Comparison of ENCODE assay signal across 11 cellular contexts in genomic region chr5:65062684-65063083, GRCh38.
DNase-seq lines count a peak whose midpoint lies in the region; ATAC-seq, FAIRE-seq and TF ChIP-seq lines count a peak whose summit lies in the region.
"Had no signal": no experiment of that assay in that cellular context is flagged by ENCODE, and none has a peak within 500 bp of the region (broad histone marks: within the 10 kb centered on the region; RNA-seq: fewer than 3 reads in every experiment).

No MANE protein-coding gene starts in this region.

- WGBS in A549 (ENCODE audit: missing lambda C conversion rate): 16% methylated on average over 5 of the region's 5 CpGs

- TF ChIP-seq EP300 in A549 (IDR thresholded peaks at IDR 0.05): no peak

- H3K4me3 Mint-ChIP-seq in MCF 10A (ENCODE audit: unreplicated experiment) (no peak overlapping the region), CD14-positive monocyte (no peak overlapping the region)
- H3K4me3 Mint-ChIP-seq: CD8-positive, alpha-beta memory T cell had no signal

- BruUV-seq in MCF 10A (replicated peaks; lab: Mats Ljungman, UMichigan): no TSS peak

- no peak for TF ChIP-seq RAD21 in A549 (conservative IDR thresholded peaks at IDR 0.05 in 1 of 2, IDR thresholded peaks at IDR 0.05 in 1 of 2)

- H3K36me3 ChIP-seq in left lung: no peaks in the 10 kb centered on the region

- no peak for TF ChIP-seq POLR2A in A549 (IDR thresholded peaks at IDR 0.05; ENCODE audit: low read length)

- ATAC-seq in A549: peak; percentile 93 to 96
- ATAC-seq in left lung: peak; percentile 59
- ATAC-seq in GM21529 (IDR thresholded peaks at IDR 0.05; ENCODE audit: unreplicated experiment): no peak
- ATAC-seq: activated CD4-positive, CD25-positive, alpha-beta regulatory T cell treated with anti-CD3 and anti-CD28 coated beads, Interleukin-2, amount 50 U/mL, for 24 hours had no signal

- no peaks in the 10 kb centered on the region for H3K27me3 Mint-ChIP-seq in MCF 10A (ENCODE audit: insufficient read depth, unreplicated experiment)
- no peaks in the 10 kb centered on the region for H3K27me3 Mint-ChIP-seq in CD14-positive monocyte (ENCODE audit: low read depth in 3 of 3)

- DNase-seq in A549 (ENCODE audit: low read depth in 1 of 2, low spot score in 1 of 2) (peak; percentile 64 to 73), HT1080 (ENCODE audit: low read depth) (peak; percentile 81), MCF 10A (ENCODE audit: unreplicated experiment) (peak; percentile 91), left lung (no peak), CD14-positive monocyte (ENCODE audit: low spot score) (no peak), GM10248 (ENCODE audit: extremely low spot score) (no peak)
- DNase-seq in activated CD4-positive, alpha-beta T cell treated with anti-CD3 and anti-CD28 coated beads for 48 hours: no peak
- DNase-seq: CD8-positive, alpha-beta memory T cell; NCI-H1048 had no signal

- H3K4me3 ChIP-seq in A549: no peak overlapping the region
- H3K4me3 ChIP-seq in left lung: no peak overlapping the region

- H3K36me3 Mint-ChIP-seq in MCF 10A (ENCODE audit: insufficient read depth, unreplicated experiment) (no peaks in the 10 kb centered on the region), CD14-positive monocyte (no peaks in the 10 kb centered on the region)

- H3K9me3 Mint-ChIP-seq in MCF 10A (ENCODE audit: unreplicated experiment) (no peaks in the 10 kb centered on the region), CD14-positive monocyte (peaks cover 0 to 5% (median 0%) of the 10 kb centered on the region in 7 donors)
- H3K9me3 Mint-ChIP-seq: CD8-positive, alpha-beta memory T cell had no signal

- H3K27ac ChIP-seq in A549 (peak overlapping the region; percentile 58 to 68), left lung (no peak overlapping the region)

- H3K9me3 ChIP-seq in A549: no peaks in the 10 kb centered on the region
- no peaks in the 10 kb centered on the region for H3K9me3 ChIP-seq in left lung

- H3K4me1 ChIP-seq in A549: peaks cover 14% of the 10 kb centered on the region
- H3K4me1 ChIP-seq in left lung: no peaks in the 10 kb centered on the region

- H3K27me3 ChIP-seq in left lung: no peaks in the 10 kb centered on the region

- intact Hi-C loops in MCF 10A (cut with micrococcal nuclease) (no loop called here), left lung (cut with DNase I) (no loop called here), CD14-positive monocyte (cut with micrococcal nuclease) (no loop called here)

- CTCF ChIA-PET in A549 (lab: Yijun Ruan, JAX) (interaction anchor here (0.9 kb wide), 1 partner anchor 103 kb away, joined by 3 read pairs; no protein-coding TSS in a partner anchor), MCF 10A (lab: Yijun Ruan, JAX) (interaction anchor here (0.7 to 1.2 kb wide), 3 partner anchors 18 to 252 kb away, joined by 3 read pairs; no protein-coding TSS in a partner anchor), GM10248 (lab: Yijun Ruan, JAX) (interaction anchor here (3.0 to 4.0 kb wide), 3 partner anchors 12 to 25 kb away, joined by 12 to 24 read pairs (median 21); no protein-coding TSS in a partner anchor)

- TF ChIP-seq CTCF in A549 (IDR thresholded peaks at IDR 0.05) (no peak), MCF 10A (IDR thresholded peaks at IDR 0.05; ENCODE audit: unreplicated experiment) (no peak), left lung (IDR thresholded peaks at IDR 0.05) (no peak), CD14-positive monocyte (IDR thresholded peaks at IDR 0.05) (no peak), GM10248 (IDR thresholded peaks at IDR 0.05; ENCODE audit: control extremely low read depth, extremely low read depth, low read depth, missing control alignments) (no peak)

- H3K27ac Mint-ChIP-seq in MCF 10A (ENCODE audit: low read depth, unreplicated experiment) (peak overlapping the region; percentile 70), CD14-positive monocyte (no peak overlapping the region)

- FAIRE-seq in A549 (lab: Jason Lieb, UNC): no peak

- H3K4me2 ChIP-seq in A549: peak overlapping the region; percentile 61

- POLR2A ChIA-PET in A549 (lab: Yijun Ruan, JAX): interaction anchor here (1.0 to 2.4 kb wide), 2 partner anchors 8 to 27 kb away, joined by 3 to 11 read pairs; no protein-coding TSS in a partner anchor
- POLR2A ChIA-PET in MCF 10A (lab: Yijun Ruan, JAX): interaction anchor here (0.6 kb wide), 2 partner anchors 69 to 186 kb away, joined by 4 to 5 read pairs; no protein-coding TSS in a partner anchor
- POLR2A ChIA-PET in GM10248 (lab: Yijun Ruan, JAX): no interaction called here

- H3K4me1 Mint-ChIP-seq in MCF 10A (ENCODE audit: insufficient read depth, unreplicated experiment): peaks cover 23% of the 10 kb centered on the region
- H3K4me1 Mint-ChIP-seq in CD14-positive monocyte: peaks cover 20% of the 10 kb centered on the region
- H3K4me1 Mint-ChIP-seq: CD8-positive, alpha-beta memory T cell had no signal

TF ChIP-seq in A549, 52 proteins besides CTCF, POLR2A, EP300 and RAD21:
- TF ChIP-seq EHMT2 (IDR thresholded peaks at IDR 0.05; ENCODE audit: low read depth): no peak
- TF ChIP-seq, protein P1, sequence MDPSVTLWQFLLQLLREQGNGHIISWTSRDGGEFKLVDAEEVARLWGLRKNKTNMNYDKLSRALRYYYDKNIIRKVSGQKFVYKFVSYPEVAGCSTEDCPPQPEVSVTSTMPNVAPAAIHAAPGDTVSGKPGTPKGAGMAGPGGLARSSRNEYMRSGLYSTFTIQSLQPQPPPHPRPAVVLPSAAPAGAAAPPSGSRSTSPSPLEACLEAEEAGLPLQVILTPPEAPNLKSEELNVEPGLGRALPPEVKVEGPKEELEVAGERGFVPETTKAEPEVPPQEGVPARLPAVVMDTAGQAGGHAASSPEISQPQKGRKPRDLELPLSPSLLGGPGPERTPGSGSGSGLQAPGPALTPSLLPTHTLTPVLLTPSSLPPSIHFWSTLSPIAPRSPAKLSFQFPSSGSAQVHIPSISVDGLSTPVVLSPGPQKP (IDR thresholded peaks at IDR 0.05; ENCODE audit: low read depth, low read length): no peak
- no peak for TF ChIP-seq ESRRA (IDR thresholded peaks at IDR 0.05; ENCODE audit: borderline replicate concordance, low read length)
- peak; percentile 32 to 40; a peak in 1 of 4 replicates for TF ChIP-seq CEBPB (IDR thresholded peaks at IDR 0.05)
- no peak for TF ChIP-seq NR3C1 (IDR thresholded peaks at IDR 0.05)
- TF ChIP-seq, protein P2, sequence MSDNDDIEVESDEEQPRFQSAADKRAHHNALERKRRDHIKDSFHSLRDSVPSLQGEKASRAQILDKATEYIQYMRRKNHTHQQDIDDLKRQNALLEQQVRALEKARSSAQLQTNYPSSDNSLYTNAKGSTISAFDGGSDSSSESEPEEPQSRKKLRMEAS (IDR thresholded peaks at IDR 0.05): peak; percentile 30; the same call in 1 of the 2 replicates
- TF ChIP-seq FOSL2 (IDR thresholded peaks at IDR 0.05): no peak
- TF ChIP-seq FOSL2 (CRISPR knock-in tag; IDR thresholded peaks at IDR 0.05): peak; percentile 46

Comparison
In these comparisons a context has a peak if more than half of its experiments do, and no peak if none do; other contexts are left out.
1. DNase-seq: peak in A549 (2 of 2), HT1080 (single experiment) and MCF 10A (single experiment); none in left lung (0 of 2), CD14-positive monocyte (single experiment), activated CD4-positive, alpha-beta T cell treated with anti-CD3 and anti-CD28 coated beads for 48 hours (single experiment) and GM10248 (single experiment).
2. H3K27ac ChIP-seq: peak in A549 (2 of 2); none in left lung (0 of 2).